ENCODE assay signal across 8 cellular contexts in genomic region chr21:32770514-32771133, GRCh38. TPM values are rescaled to one million over a fixed set of nuclear protein-coding genes. Genes with fewer than 3 reads are reported as not detected.
DNase-seq lines count a peak whose midpoint lies in the region; ATAC-seq lines count a peak whose summit lies in the region.

No MANE protein-coding gene starts in this region.

- H3K27ac Mint-ChIP-seq in activated CD4-positive, alpha-beta memory T cell treated with anti-CD3 and anti-CD28 coated beads, Interleukin-2, amount 10 ng/mL, durations not matched to agents 7 days and 5 days, result peak overlapping the region; percentile 85

- no peaks in the 10 kb centered on the region for H3K9me3 Mint-ChIP-seq in activated CD4-positive, alpha-beta memory T cell treated with anti-CD3 and anti-CD28 coated beads, Interleukin-2, amount 10 ng/mL, durations not matched to agents 7 days and 5 days

- peaks cover 48% of the 10 kb centered on the region for H3K36me3 Mint-ChIP-seq in activated CD4-positive, alpha-beta memory T cell treated with anti-CD3 and anti-CD28 coated beads, Interleukin-2, amount 10 ng/mL, durations not matched to agents 7 days and 5 days (ENCODE audit: low read depth)

- ATAC-seq in GM18517 (IDR thresholded peaks at IDR 0.05; ENCODE audit: unreplicated experiment) (peak; percentile 1), HG03439 (IDR thresholded peaks at IDR 0.05; ENCODE audit: unreplicated experiment) (peak; percentile 3), GM18519 (IDR thresholded peaks at IDR 0.05; ENCODE audit: low FRiP score, unreplicated experiment) (no peak)

- POLR2A ChIA-PET in activated CD4-positive, alpha-beta memory T cell treated with anti-CD3 and anti-CD28 coated beads, Interleukin-2, amount 10 ng/mL, durations not matched to agents 7 days and 5 days (lab: Charles Lee), result interaction anchor here (0.8 to 3.9 kb wide), 10 partner anchors 14 to 709 kb away, joined by 3 to 90 read pairs (median 8); partner anchors contain the start of genes CFAP298, SYNJ1 and TMEM50B

- H3K4me3 Mint-ChIP-seq in activated CD4-positive, alpha-beta memory T cell treated with anti-CD3 and anti-CD28 coated beads, Interleukin-2, amount 10 ng/mL, durations not matched to agents 7 days and 5 days, result peak overlapping the region; percentile 97

- peaks cover 60% of the 10 kb centered on the region for H3K4me1 Mint-ChIP-seq in activated CD4-positive, alpha-beta memory T cell treated with anti-CD3 and anti-CD28 coated beads, Interleukin-2, amount 10 ng/mL, durations not matched to agents 7 days and 5 days

- CTCF ChIA-PET in activated CD4-positive, alpha-beta memory T cell treated with anti-CD3 and anti-CD28 coated beads, Interleukin-2, amount 10 ng/mL, durations not matched to agents 7 days and 5 days (lab: Charles Lee), result interaction anchor here (1.2 to 2.5 kb wide), 5 partner anchors 8 to 158 kb away, joined by 3 to 20 read pairs (median 6); partner anchors contain the start of genes CFAP298 and SYNJ1

- no peak for DNase-seq in activated CD4-positive, alpha-beta memory T cell treated with anti-CD3 and anti-CD28 coated beads, Interleukin-2, amount 10 ng/mL, durations not matched to agents 7 days and 5 days
- DNase-seq in glomerular visceral epithelial cell (ENCODE audit: extremely low spot score) (peak; percentile 26), pons (ENCODE audit: low spot score) (peak; percentile 25), OCI-M2 (lab: John Stamatoyannopoulos, UW; ENCODE audit: unreplicated experiment) (no peak)
- DNase-seq in stimulated activated CD8-positive, alpha-beta memory T cell treated with anti-CD3 and anti-CD28 coated beads, Interleukin-4, amount 100 ng/mL, for 48 hours, result no peak

- H3K27me3 Mint-ChIP-seq in activated CD4-positive, alpha-beta memory T cell treated with anti-CD3 and anti-CD28 coated beads, Interleukin-2, amount 10 ng/mL, durations not matched to agents 7 days and 5 days, result peaks cover 3% of the 10 kb centered on the region

RNA-seq across cellular contexts. Expression of gene PAXBP1, which starts 0.9 kb away (rescaled TPM):
- 10 to 100 TPM; 46.1 to 47.9 TPM for total RNA-seq in activated CD4-positive, alpha-beta memory T cell treated with anti-CD3 and anti-CD28 coated beads, Interleukin-2, amount 10 ng/mL, durations not matched to agents 7 days and 5 days

RNA-seq across cellular contexts. Expression of gene SYNJ1, which starts 42.8 kb away (rescaled TPM):
- total RNA-seq in activated CD4-positive, alpha-beta memory T cell treated with anti-CD3 and anti-CD28 coated beads, Interleukin-2, amount 10 ng/mL, durations not matched to agents 7 days and 5 days, result 10 to 100 TPM; 18.7 to 21.8 TPM

Comparison
In these comparisons a context has a peak if more than half of its experiments do, and no peak if none do; other contexts are left out.
1. DNase-seq: peak in glomerular visceral epithelial cell (single experiment) and pons (single experiment); none in activated CD4-positive, alpha-beta memory T cell treated with anti-CD3 and anti-CD28 coated beads, Interleukin-2, amount 10 ng/mL, durations not matched to agents 7 days and 5 days (single experiment), OCI-M2 (single experiment) and stimulated activated CD8-positive, alpha-beta memory T cell treated with anti-CD3 and anti-CD28 coated beads, Interleukin-4, amount 100 ng/mL, for 48 hours (single experiment).